In the genomic region with DNA sequence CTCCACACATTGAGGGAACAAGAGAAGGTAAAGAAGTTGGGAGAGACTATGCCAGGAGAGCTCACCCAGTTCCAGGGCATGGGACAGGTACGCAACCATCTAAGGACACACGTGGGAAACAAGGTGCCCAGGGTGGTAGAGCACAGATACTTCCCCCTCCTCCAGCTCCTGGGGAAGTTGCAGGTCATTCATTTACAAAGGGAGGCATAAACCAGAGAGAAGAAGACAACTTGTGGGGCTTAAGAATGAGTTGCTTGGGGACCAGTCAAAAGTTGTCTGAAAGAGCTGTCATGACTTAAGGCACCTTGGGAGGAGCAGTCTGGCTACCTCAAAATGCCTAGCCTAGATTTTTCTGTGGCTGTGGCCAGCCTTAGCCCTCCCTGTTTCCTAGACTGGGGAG, we compare ENCODE assay signal across 1 cellular context.
TF ChIP-seq lines count a peak whose summit lies in the region.

No MANE protein-coding gene starts in this region.

TF ChIP-seq in GM12878, 131 proteins besides CTCF, POLR2A, EP300 and RAD21 (continued from another document):
- TF ChIP-seq, protein P1, sequence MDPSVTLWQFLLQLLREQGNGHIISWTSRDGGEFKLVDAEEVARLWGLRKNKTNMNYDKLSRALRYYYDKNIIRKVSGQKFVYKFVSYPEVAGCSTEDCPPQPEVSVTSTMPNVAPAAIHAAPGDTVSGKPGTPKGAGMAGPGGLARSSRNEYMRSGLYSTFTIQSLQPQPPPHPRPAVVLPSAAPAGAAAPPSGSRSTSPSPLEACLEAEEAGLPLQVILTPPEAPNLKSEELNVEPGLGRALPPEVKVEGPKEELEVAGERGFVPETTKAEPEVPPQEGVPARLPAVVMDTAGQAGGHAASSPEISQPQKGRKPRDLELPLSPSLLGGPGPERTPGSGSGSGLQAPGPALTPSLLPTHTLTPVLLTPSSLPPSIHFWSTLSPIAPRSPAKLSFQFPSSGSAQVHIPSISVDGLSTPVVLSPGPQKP (IDR thresholded peaks at IDR 0.05; ENCODE audit: low read depth, low read length): no peak
TF ChIP-seq in GM12878: peak in this region for 0.
